Comparison of ENCODE assay signal across 16 cellular contexts in the genomic region with DNA sequence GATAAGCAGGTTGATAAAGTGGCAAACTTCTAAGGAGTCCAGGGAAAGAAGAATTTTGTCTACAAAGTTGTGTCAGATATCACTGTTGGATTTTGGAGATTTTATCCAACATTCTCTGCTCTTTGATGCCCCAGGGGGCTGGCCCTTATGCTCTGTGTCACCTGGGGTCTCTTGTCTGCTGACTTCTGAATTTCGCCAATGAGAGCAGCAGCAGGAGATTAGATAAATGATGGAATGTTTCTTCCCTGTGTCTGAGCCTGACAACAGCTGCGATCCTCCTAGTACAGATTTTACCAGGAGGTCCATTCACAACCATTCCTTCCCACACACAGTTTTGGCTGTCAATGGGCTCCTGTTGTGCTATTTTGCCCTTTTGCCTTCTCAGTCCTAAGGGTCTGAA. TPM values are rescaled to one million over a fixed set of nuclear protein-coding genes. Genes with fewer than 3 reads are reported as not detected.
A peak's percentile ranks its signal among the peaks of the same experiment; 100 is the strongest.
DNase-seq lines count a peak whose midpoint lies in the region; TF ChIP-seq lines count a peak whose summit lies in the region.
"Had no signal": no experiment of that assay in that cellular context is flagged by ENCODE, and none has a peak within 500 bp of the region (broad histone marks: within the 10 kb centered on the region; RNA-seq: fewer than 3 reads in every experiment).

No MANE protein-coding gene starts in this region.

- H3K36me3 Mint-ChIP-seq in T-helper 1 cell treated with Interleukin-12 subunit alpha and Interleukin-12 subunit beta and Interleukin-4 antibody, amounts not matched to agents 30 μg/mL and 1 μg/mL, for 36 hours (ENCODE audit: low read depth): no peaks in the 10 kb centered on the region

- no peak overlapping the region for H2AFZ ChIP-seq in hepatocyte
- H2AFZ ChIP-seq in parathyroid adenoma: peak overlapping the region; percentile 45

- DNase-seq in T-helper 1 cell: no peak
- DNase-seq in hepatocyte (ENCODE audit: low spot score): no peak
- DNase-seq in hypothalamus (lab: John Stamatoyannopoulos, UW): no peak
- no peak for DNase-seq in amniotic stem cell (lab: John Stamatoyannopoulos, UW)
- no peak for DNase-seq in NCI-H1436 (lab: John Stamatoyannopoulos, UW)
- DNase-seq: GDM1, KG1, NCI-H187, NCI-H2227 treated with DMSO at 0.1 percent for 48 hours, NCI-H82, Right ventricle myocardium superior had no signal

- H3K27me3 ChIP-seq in HUES48 (ENCODE audit: control insufficient read depth, insufficient read depth, low read length) (no peaks in the 10 kb centered on the region), hepatocyte (no peaks in the 10 kb centered on the region), parathyroid adenoma (ENCODE audit: control insufficient read depth, insufficient read depth, low read length) (no peaks in the 10 kb centered on the region)

- H3K9me2 ChIP-seq in hepatocyte (replicated peaks; ENCODE audit: insufficient read depth): no peaks in the 10 kb centered on the region

- peak overlapping the region; percentile 93 for H3K27ac Mint-ChIP-seq in T-helper 1 cell treated with Interleukin-12 subunit alpha and Interleukin-12 subunit beta and Interleukin-4 antibody, amounts not matched to agents 30 μg/mL and 1 μg/mL, for 36 hours

- 44% methylated on average over 2 of the region's 2 CpGs for WGBS in hepatocyte (ENCODE audit: low lambda C conversion rate, missing lambda C conversion rate)

- no peaks in the 10 kb centered on the region for H3K9me3 Mint-ChIP-seq in T-helper 1 cell treated with Interleukin-12 subunit alpha and Interleukin-12 subunit beta and Interleukin-4 antibody, amounts not matched to agents 30 μg/mL and 1 μg/mL, for 36 hours

- H3K4me3 ChIP-seq in HUES48 (ENCODE audit: low read depth, low read length) (no peak overlapping the region), hepatocyte (no peak overlapping the region), parathyroid adenoma (ENCODE audit: low read depth, low read length) (no peak overlapping the region)
- H3K4me3 ChIP-seq: HAP-1 had no signal

- peaks cover 6% of the 10 kb centered on the region; the same call in 1 of the 2 replicates for H3K4me1 ChIP-seq in HUES48 (ENCODE audit: control insufficient read depth, insufficient read depth, low read length)
- H3K4me1 ChIP-seq in hepatocyte (ENCODE audit: insufficient read depth): peaks cover 6% of the 10 kb centered on the region
- H3K4me1 ChIP-seq in parathyroid adenoma: peaks cover 8% of the 10 kb centered on the region

- no peaks in the 10 kb centered on the region for H3K27me3 Mint-ChIP-seq in T-helper 1 cell treated with Interleukin-12 subunit alpha and Interleukin-12 subunit beta and Interleukin-4 antibody, amounts not matched to agents 30 μg/mL and 1 μg/mL, for 36 hours (ENCODE audit: low read depth)

- H3K27ac ChIP-seq in HUES48 (ENCODE audit: low read depth, low read length) (peak overlapping the region; percentile 53), hepatocyte (peak overlapping the region; percentile 77), parathyroid adenoma (no peak overlapping the region)
- H3K27ac ChIP-seq: 22Rv1 had no signal

- H3K4me2 ChIP-seq in hepatocyte (no peak overlapping the region), parathyroid adenoma (ENCODE audit: low read length) (no peak overlapping the region)

- H3K4me1 Mint-ChIP-seq in T-helper 1 cell treated with Interleukin-12 subunit alpha and Interleukin-12 subunit beta and Interleukin-4 antibody, amounts not matched to agents 30 μg/mL and 1 μg/mL, for 36 hours (ENCODE audit: low read depth): peaks cover 34% of the 10 kb centered on the region

- no peak for TF ChIP-seq CTCF in hepatocyte (IDR thresholded peaks at IDR 0.05; ENCODE audit: poor library complexity)
- no peak for TF ChIP-seq CTCF in parathyroid adenoma (IDR thresholded peaks at IDR 0.05)

- no peak overlapping the region for H3K4me3 Mint-ChIP-seq in T-helper 1 cell treated with Interleukin-12 subunit alpha and Interleukin-12 subunit beta and Interleukin-4 antibody, amounts not matched to agents 30 μg/mL and 1 μg/mL, for 36 hours

- H3K9me3 ChIP-seq in HUES48 (ENCODE audit: control insufficient read depth, insufficient read depth, low read length) (no peaks in the 10 kb centered on the region), hepatocyte (ENCODE audit: low read depth) (no peaks in the 10 kb centered on the region), parathyroid adenoma (ENCODE audit: control insufficient read depth, low read length) (no peaks in the 10 kb centered on the region)

- H3K9ac ChIP-seq in HUES48 (ENCODE audit: low read depth, low read length) (no peak overlapping the region), parathyroid adenoma (no peak overlapping the region)

- no peaks in the 10 kb centered on the region for H3K36me3 ChIP-seq in HUES48 (ENCODE audit: control insufficient read depth, insufficient read depth, low read length)
- H3K36me3 ChIP-seq in hepatocyte (replicated peaks; ENCODE audit: insufficient read depth, low read depth): no peaks in the 10 kb centered on the region
- H3K36me3 ChIP-seq in parathyroid adenoma (ENCODE audit: control insufficient read depth, insufficient read depth, low read length): no peaks in the 10 kb centered on the region
- H3K36me3 ChIP-seq: HAP-1 had no signal

- H3K79me2 ChIP-seq in hepatocyte (no peaks in the 10 kb centered on the region), parathyroid adenoma (no peaks in the 10 kb centered on the region)

- no peaks in the 10 kb centered on the region for H4K20me1 ChIP-seq in hepatocyte (ENCODE audit: insufficient read depth, poor library complexity, severe bottlenecking)

RNA-seq across cellular contexts. Expression of a gene that starts 3.2 kb away (rescaled TPM):
- not detected in 2 replicates for total RNA-seq in hepatocyte
- not detected in 2 replicates for polyA plus RNA-seq in hepatocyte
- total RNA-seq: Right ventricle myocardium superior had no signal
